In genomic region chr17:27282054-27282501, GRCh38 we compare ENCODE assay signal across 7 cellular contexts.
A peak's percentile ranks its signal among the peaks of the same experiment; 100 is the strongest.
DNase-seq lines count a peak whose midpoint lies in the region; ATAC-seq lines count a peak whose summit lies in the region.

No MANE protein-coding gene starts in this region.

- DNase-seq in dedifferentiated amniotic fluid mesenchymal stem cell (ENCODE audit: extremely low spot score): peak; percentile 36
- DNase-seq in stromal cell of bone marrow (ENCODE audit: low read depth): peak; percentile 44
- DNase-seq in putamen (ENCODE audit: low spot score): no peak
- DNase-seq in NCI-H2029 (lab: John Stamatoyannopoulos, UW): no peak
- DNase-seq in activated T-cell treated with anti-CD3 and anti-CD28 coated beads, Interleukin-2, amount 50 U/mL, for 48 hours: no peak

- ATAC-seq in GM19328 (IDR thresholded peaks at IDR 0.05; ENCODE audit: unreplicated experiment) (peak; percentile 61), HG03280 (IDR thresholded peaks at IDR 0.05; ENCODE audit: unreplicated experiment) (peak; percentile 75)

Comparison
In these comparisons a context has a peak if more than half of its experiments do, and no peak if none do; other contexts are left out.
1. DNase-seq: peak in dedifferentiated amniotic fluid mesenchymal stem cell (single experiment) and stromal cell of bone marrow (single experiment); none in putamen (single experiment), NCI-H2029 (single experiment) and activated T-cell treated with anti-CD3 and anti-CD28 coated beads, Interleukin-2, amount 50 U/mL, for 48 hours (0 of 2).